ENCODE assay signal across 36 cellular contexts in genomic region chr3:128418900-128419299, GRCh38. TPM values are rescaled to one million over a fixed set of nuclear protein-coding genes. Genes with fewer than 3 reads are reported as not detected.
"Had no signal": no experiment of that assay in that cellular context is flagged by ENCODE, and none has a peak within 500 bp of the region (broad histone marks: within the 10 kb centered on the region; RNA-seq: fewer than 3 reads in every experiment).

No MANE protein-coding gene starts in this region.

- H3K4me3 ChIP-seq: pancreas, psoas muscle, right lobe of liver, skin epidermis, smooth muscle cell, spleen, stomach, thoracic aorta, thyroid gland, tibial nerve, upper lobe of left lung, vagina had no signal

- FAIRE-seq: pancreas, urothelium cell line had no signal

- H3K4me1 ChIP-seq: pancreas, psoas muscle, right lobe of liver, spleen, stomach, thyroid gland, tibial nerve, vagina had no signal

- H3K36me3 ChIP-seq: neutrophil, pancreas, right lobe of liver, spleen, stomach, thoracic aorta, thyroid gland, upper lobe of left lung, vagina had no signal

- H3K9me3 ChIP-seq: neutrophil, pancreas, psoas muscle, right lobe of liver, thoracic aorta, thyroid gland, upper lobe of left lung, vagina had no signal

- H3K4me1 Mint-ChIP-seq: neural crest cell; stimulated activated naive B cell treated with anti-CD40 and anti-IgM and Interleukin-4, amounts not matched to agents 10 μg/mL and 1 μg/mL and 100 μg/mL, for 72 hours had no signal

- DNase-seq: naive thymus-derived CD8-positive, alpha-beta T cell; nephron progenitor cell; nucleus accumbens; psoas muscle; right lobe of liver; spleen; stimulated activated CD4-positive, alpha-beta T cell treated with anti-CD3 and anti-CD28 coated beads, Interleukin-12 subunit alpha, Interleukin-12 subunit beta, amount 100 ng/mL, for 4 hours; stimulated activated CD4-positive, alpha-beta T cell treated with anti-CD3 and anti-CD28 coated beads, Interleukin-1b, Interleukin-23, amount 100 ng/mL, for 48 hours; stimulated activated CD4-positive, alpha-beta T cell treated with anti-CD3 and anti-CD28 coated beads, Interleukin-4, amount 100 ng/mL, for 1 hour; stimulated activated CD4-positive, alpha-beta T cell treated with anti-CD3 and anti-CD28 coated beads, Interleukin-4, amount 100 ng/mL, for 4 hours; stimulated activated CD8-positive, alpha-beta memory T cell treated with anti-CD3 and anti-CD28 coated beads, Interleukin-4, amount 100 ng/mL, for 48 hours; stimulated activated naive B cell treated with anti-CD40 and anti-IgM and Interleukin-4, amounts not matched to agents 10 μg/mL and 1 μg/mL and 100 μg/mL, for 72 hours; stimulated activated naive CD4-positive, alpha-beta T cell treated with Interleukin-2 at 50 U/mL for 16 hours; stomach; thyroid gland; trophoblast cell had no signal

- H3K9me3 Mint-ChIP-seq: naive thymus-derived CD8-positive, alpha-beta T cell; natural killer cell treated with Interleukin-12 subunit alpha and Interleukin-12 subunit beta and Interleukin-15 and Interleukin-18, amount 100 ng/mL, for 72 hours; stimulated activated naive CD8-positive, alpha-beta T cell treated with anti-CD3 and anti-CD28 coated beads, Interleukin-15, Interleukin-2, amounts not matched to agents 100 ng/mL and 50 ng/mL, for 24 hours had no signal

- H3K36me3 Mint-ChIP-seq: naive thymus-derived CD8-positive, alpha-beta T cell; natural killer cell treated with Interleukin-12 subunit alpha and Interleukin-12 subunit beta and Interleukin-15 and Interleukin-18, amount 100 ng/mL, for 72 hours had no signal

- H3K4me2 ChIP-seq: smooth muscle cell had no signal

- ATAC-seq: naive thymus-derived CD8-positive, alpha-beta T cell; natural killer cell treated with Interleukin-12 subunit alpha and Interleukin-12 subunit beta and Interleukin-15 and Interleukin-18, amount 100 ng/mL, for 72 hours; pancreas; psoas muscle; right cardiac atrium; right lobe of liver; stimulated activated naive B cell treated with anti-CD40 and anti-IgM and Interleukin-4, amounts not matched to agents 10 μg/mL and 1 μg/mL and 100 μg/mL, for 72 hours had no signal

- H3K27ac ChIP-seq: neutrophil, pancreas, psoas muscle, right lobe of liver, skin epidermis, spleen, stomach, thoracic aorta, thyroid gland, tibial nerve, upper lobe of left lung, vagina had no signal

- H3K27me3 Mint-ChIP-seq: naive thymus-derived CD8-positive, alpha-beta T cell; natural killer cell treated with Interleukin-12 subunit alpha and Interleukin-12 subunit beta and Interleukin-15 and Interleukin-18, amount 100 ng/mL, for 72 hours; stimulated activated naive B cell treated with anti-CD40 and anti-IgM and Interleukin-4, amounts not matched to agents 10 μg/mL and 1 μg/mL and 100 μg/mL, for 72 hours; stimulated activated naive CD8-positive, alpha-beta T cell treated with anti-CD3 and anti-CD28 coated beads, Interleukin-15, Interleukin-2, amounts not matched to agents 100 ng/mL and 50 ng/mL, for 24 hours had no signal

- H3K27ac Mint-ChIP-seq: naive thymus-derived CD8-positive, alpha-beta T cell; nephron progenitor cell; stimulated activated naive CD8-positive, alpha-beta T cell treated with anti-CD3 and anti-CD28 coated beads, Interleukin-15, Interleukin-2, amounts not matched to agents 100 ng/mL and 50 ng/mL, for 24 hours had no signal

- H3K4me3 Mint-ChIP-seq: naive thymus-derived CD8-positive, alpha-beta T cell; natural killer cell treated with Interleukin-12 subunit alpha and Interleukin-12 subunit beta and Interleukin-15 and Interleukin-18, amount 100 ng/mL, for 72 hours; nephron progenitor cell; neural crest cell; stimulated activated naive B cell treated with anti-CD40 and anti-IgM and Interleukin-4, amounts not matched to agents 10 μg/mL and 1 μg/mL and 100 μg/mL, for 72 hours; stimulated activated naive CD8-positive, alpha-beta T cell treated with anti-CD3 and anti-CD28 coated beads, Interleukin-15, Interleukin-2, amounts not matched to agents 100 ng/mL and 50 ng/mL, for 24 hours had no signal

- H3K27me3 ChIP-seq: neutrophil, pancreas, right lobe of liver, spleen, stomach, thyroid gland, tibial nerve, upper lobe of left lung, vagina had no signal

RNA-seq across cellular contexts. Expression of gene DNAJB8, which starts 47.8 kb away (rescaled TPM):
- total RNA-seq: naive thymus-derived CD8-positive, alpha-beta T cell; natural killer cell treated with Interleukin-12 subunit alpha and Interleukin-12 subunit beta and Interleukin-15 and Interleukin-18, amount 100 ng/mL, for 72 hours; neural crest cell; omental fat pad; osteocyte; pancreas; posterior vena cava; psoas muscle; renal cortical epithelial cell; right cardiac atrium; right lobe of liver; smooth muscle cell; spleen; stomach; subcutaneous adipose tissue; temporal lobe; thoracic aorta; thyroid gland; tibial nerve; upper lobe of left lung; ureter; vagina had no signal
- polyA plus RNA-seq: naive thymus-derived CD8-positive, alpha-beta T cell; pancreas; psoas muscle; right cardiac atrium; smooth muscle cell; spleen; stomach had no signal
